In genomic region chr11:73393479-73394415, GRCh38 we compare ENCODE assay signal across 1 cellular context.
TF ChIP-seq lines count a peak whose summit lies in the region.

No MANE protein-coding gene starts in this region.

TF ChIP-seq in HepG2, 621 proteins besides CTCF, POLR2A, EP300 and RAD21 (continued from another document):
- TF ChIP-seq USF2 (IDR thresholded peaks at IDR 0.05; ENCODE audit: low read depth, low read length), result no peak
- no peak for TF ChIP-seq USF2 (CRISPR knock-in tag; IDR thresholded peaks at IDR 0.05; ENCODE audit: borderline replicate concordance)
- 0 out of 2 replicates have a peak, but pooled peaks have one; percentile 49 for TF ChIP-seq ZSCAN25 (CRISPR knock-in tag; IDR thresholded peaks at IDR 0.05)
- TF ChIP-seq ZNF24 (IDR thresholded peaks at IDR 0.05), result no peak
- no peak for TF ChIP-seq ZNF678 (CRISPR knock-in tag; IDR thresholded peaks at IDR 0.05)
- no peak for TF ChIP-seq ZNF230 (CRISPR knock-in tag; IDR thresholded peaks at IDR 0.05)
- TF ChIP-seq SETDB1 (CRISPR knock-in tag; IDR thresholded peaks at IDR 0.05; ENCODE audit: borderline replicate concordance), result no peak
- no peak for TF ChIP-seq GMEB2 (CRISPR knock-in tag; IDR thresholded peaks at IDR 0.05; ENCODE audit: low read depth)
- no peak for TF ChIP-seq AKNA (CRISPR knock-in tag; IDR thresholded peaks at IDR 0.05; ENCODE audit: borderline replicate concordance)
- no peak for TF ChIP-seq GPBP1L1 (CRISPR knock-in tag; IDR thresholded peaks at IDR 0.05)
- no peak for TF ChIP-seq ZSCAN9 (CRISPR knock-in tag; IDR thresholded peaks at IDR 0.05; ENCODE audit: borderline replicate concordance)
- TF ChIP-seq ZNF225 (CRISPR knock-in tag; IDR thresholded peaks at IDR 0.05), result no peak
- no peak for TF ChIP-seq TEAD2 (CRISPR knock-in tag; IDR thresholded peaks at IDR 0.05)
- TF ChIP-seq ZNF329 (CRISPR knock-in tag; IDR thresholded peaks at IDR 0.05; ENCODE audit: low read depth), result no peak
- TF ChIP-seq SAP130 (CRISPR knock-in tag; IDR thresholded peaks at IDR 0.05; ENCODE audit: low read depth), result peak; percentile 31; the same call in 1 of the 2 replicates
- TF ChIP-seq CEBPB (IDR thresholded peaks at IDR 0.05; ENCODE audit: borderline replicate concordance, low read depth, low read length), result no peak
- peak; percentile 54; the same call in 1 of the 2 replicates for TF ChIP-seq MAX (IDR thresholded peaks at IDR 0.05)
- no peak for TF ChIP-seq HOXA9 (CRISPR knock-in tag; IDR thresholded peaks at IDR 0.05; ENCODE audit: borderline replicate concordance)
- no peak for TF ChIP-seq ZNF839 (CRISPR knock-in tag; IDR thresholded peaks at IDR 0.05; ENCODE audit: borderline replicate concordance)
- TF ChIP-seq CREB3 (CRISPR knock-in tag; IDR thresholded peaks at IDR 0.05), result no peak
- no peak for TF ChIP-seq TRIM22 (IDR thresholded peaks at IDR 0.05)
- no peak for TF ChIP-seq GMEB1 (CRISPR knock-in tag; IDR thresholded peaks at IDR 0.05; ENCODE audit: borderline replicate concordance)
- TF ChIP-seq PHF5A (CRISPR knock-in tag; IDR thresholded peaks at IDR 0.05; ENCODE audit: low read depth, unreplicated experiment), result no peak
- TF ChIP-seq POLR2AphosphoS5 (IDR thresholded peaks at IDR 0.05; ENCODE audit: low read depth, low read length), result no peak
- no peak for TF ChIP-seq GZF1 (CRISPR knock-in tag; IDR thresholded peaks at IDR 0.05)
